9 cellular contexts compared by ENCODE assay signal in genomic region chr15:34621675-34622074, GRCh38. TPM values are rescaled to one million over a fixed set of nuclear protein-coding genes. Genes with fewer than 3 reads are reported as not detected.
DNase-seq lines count a peak whose midpoint lies in the region; TF ChIP-seq lines count a peak whose summit lies in the region.
"Had no signal": no experiment of that assay in that cellular context is flagged by ENCODE, and none has a peak within 500 bp of the region (broad histone marks: within the 10 kb centered on the region; RNA-seq: fewer than 3 reads in every experiment).

No MANE protein-coding gene starts in this region.

- no peaks in the 10 kb centered on the region for H3K36me3 Mint-ChIP-seq in MCF 10A (ENCODE audit: insufficient read depth, unreplicated experiment)
- H3K36me3 Mint-ChIP-seq: brain had no signal

- H3K79me2 ChIP-seq in OCI-LY3 (ENCODE audit: low read length): no peaks in the 10 kb centered on the region

- H3K4me3 Mint-ChIP-seq in MCF 10A (ENCODE audit: unreplicated experiment): no peak overlapping the region
- H3K4me3 Mint-ChIP-seq: brain had no signal

- H3K9ac ChIP-seq in OCI-LY3 (ENCODE audit: low read length): no peak overlapping the region

- 17 to 35% methylated on average over 5 of the region's 5 CpGs for WGBS in transverse colon (ENCODE audit: low coverage in 1 of 2), 2 donors
- 51% methylated on average over 5 of the region's 5 CpGs for WGBS in prostate gland

- TF ChIP-seq CTCF in MCF 10A (IDR thresholded peaks at IDR 0.05; ENCODE audit: unreplicated experiment) (peak; percentile 52), breast epithelium (IDR thresholded peaks at IDR 0.05) (no peak), OCI-LY3 (IDR thresholded peaks at IDR 0.05; ENCODE audit: low read depth, low read length) (peak; percentile 56), epithelial cell of proximal tubule (conservative IDR thresholded peaks at IDR 0.05; ENCODE audit: low read depth, low read length) (peak; percentile 56), transverse colon (IDR thresholded peaks at IDR 0.05) (peak in 3 of 5 experiments; percentile 7 to 17 (median 9)), prostate gland (IDR thresholded peaks at IDR 0.05) (no peak)

- TF ChIP-seq POLR2A in breast epithelium (IDR thresholded peaks at IDR 0.05) (no peak), transverse colon (IDR thresholded peaks at IDR 0.05) (no peak), prostate gland (IDR thresholded peaks at IDR 0.05) (no peak)

- no peaks in the 10 kb centered on the region for H3K9me3 ChIP-seq in breast epithelium
- H3K9me3 ChIP-seq in OCI-LY3 (ENCODE audit: insufficient read depth, low read length): no peaks in the 10 kb centered on the region
- H3K9me3 ChIP-seq in transverse colon: no peaks in the 10 kb centered on the region
- no peaks in the 10 kb centered on the region for H3K9me3 ChIP-seq in prostate gland

- no peaks in the 10 kb centered on the region for H4K20me1 ChIP-seq in OCI-LY3 (ENCODE audit: insufficient read depth, low read length)

- no peaks in the 10 kb centered on the region for H3K36me3 ChIP-seq in breast epithelium
- no peaks in the 10 kb centered on the region for H3K36me3 ChIP-seq in OCI-LY3 (replicated peaks; ENCODE audit: low read depth, low read length)
- H3K36me3 ChIP-seq in transverse colon: no peaks in the 10 kb centered on the region
- H3K36me3 ChIP-seq in prostate gland: no peaks in the 10 kb centered on the region
- H3K36me3 ChIP-seq in H7 (replicated peaks; ENCODE audit: control insufficient read depth, insufficient read depth, low read length): no peaks in the 10 kb centered on the region

- POLR2A ChIA-PET in MCF 10A (lab: Yijun Ruan, JAX): interaction anchor here (0.6 to 0.9 kb wide), 3 partner anchors 189 to 300 kb away, joined by 3 to 4 read pairs (median 3); no protein-coding TSS in a partner anchor

- H3K9me3 Mint-ChIP-seq in MCF 10A (ENCODE audit: unreplicated experiment): no peaks in the 10 kb centered on the region

- DNase-seq in MCF 10A (ENCODE audit: unreplicated experiment): peak; percentile 51
- no peak for DNase-seq in breast epithelium (ENCODE audit: low spot score in 2 of 2)
- DNase-seq in epithelial cell of proximal tubule (ENCODE audit: low read depth): no peak
- no peak for DNase-seq in transverse colon
- DNase-seq in prostate gland (ENCODE audit: low spot score): no peak
- no peak for DNase-seq in H7
- DNase-seq in HuH-7.5 (ENCODE audit: low spot score): no peak

- H3K27me3 Mint-ChIP-seq in MCF 10A (ENCODE audit: insufficient read depth, unreplicated experiment): peaks cover 15% of the 10 kb centered on the region

- no peak for TF ChIP-seq EP300 in transverse colon (IDR thresholded peaks at IDR 0.05; ENCODE audit: low read depth)

- H3K27me3 ChIP-seq in breast epithelium (no peaks in the 10 kb centered on the region), OCI-LY3 (ENCODE audit: low read depth, low read length) (peaks cover 14% of the 10 kb centered on the region), transverse colon (no peaks in the 10 kb centered on the region), prostate gland (replicated peaks; ENCODE audit: insufficient read depth) (no peaks in the 10 kb centered on the region), H7 (ENCODE audit: control insufficient read depth, insufficient read depth, low read length) (no peaks in the 10 kb centered on the region)

- CTCF ChIA-PET in MCF 10A (lab: Yijun Ruan, JAX): interaction anchor here (0.6 to 7.6 kb wide), 39 partner anchors 10 to 1988 kb away, joined by 3 to 141 read pairs (median 4); partner anchors contain the start of genes ACTC1 and AQR

- peaks cover 3% of the 10 kb centered on the region for H3K4me1 Mint-ChIP-seq in MCF 10A (ENCODE audit: insufficient read depth, unreplicated experiment)

- H2AFZ ChIP-seq in OCI-LY3 (ENCODE audit: low read depth, low read length): no peak overlapping the region

- H3K4me3 ChIP-seq in breast epithelium: no peak overlapping the region
- no peak overlapping the region for H3K4me3 ChIP-seq in OCI-LY3 (ENCODE audit: low read length)
- no peak overlapping the region for H3K4me3 ChIP-seq in epithelial cell of proximal tubule (ENCODE audit: low read depth, low read length)
- no peak overlapping the region for H3K4me3 ChIP-seq in transverse colon
- H3K4me3 ChIP-seq in prostate gland: no peak overlapping the region
- no peak overlapping the region for H3K4me3 ChIP-seq in H7 (ENCODE audit: insufficient read depth, low read depth, low read length)

- no peak overlapping the region for H3K4me2 ChIP-seq in OCI-LY3 (ENCODE audit: low read length)

- in situ Hi-C loops in transverse colon (cut with MboI; ENCODE audit: low pct_ligation_motif_present in 1 of 4, low pct_unique_long_range_greater_than_20kb in 1 of 4, low sequenced_read_pairs in 3 of 4): loop anchor here in 2 of 4 donors (10.0 kb wide), 2 partner anchors 293 to 303 kb away; no protein-coding TSS in a partner anchor

- intact Hi-C loops in MCF 10A (cut with micrococcal nuclease) (loop anchor here (1.0 to 10.0 kb wide), 3 partner anchors 86 to 823 kb away; no protein-coding TSS in a partner anchor), breast epithelium (cut with DNase I; ENCODE audit: low total_unique reads) (no loop called here), transverse colon (cut with DNase I; ENCODE audit: low total_unique reads) (no loop called here), prostate gland (cut with DNase I) (no loop called here)

- H3K27ac Mint-ChIP-seq in MCF 10A (ENCODE audit: low read depth, unreplicated experiment): no peak overlapping the region
- H3K27ac Mint-ChIP-seq: brain had no signal

- BruUV-seq in MCF 10A (replicated peaks; lab: Mats Ljungman, UMichigan): no TSS peak

- no peaks in the 10 kb centered on the region for H3K4me1 ChIP-seq in breast epithelium
- no peaks in the 10 kb centered on the region for H3K4me1 ChIP-seq in OCI-LY3 (ENCODE audit: low read length)
- H3K4me1 ChIP-seq in transverse colon: no peaks in the 10 kb centered on the region
- no peaks in the 10 kb centered on the region for H3K4me1 ChIP-seq in prostate gland (replicated peaks)

- no peak overlapping the region for H3K27ac ChIP-seq in breast epithelium
- no peak overlapping the region for H3K27ac ChIP-seq in OCI-LY3 (ENCODE audit: low read length)
- no peak overlapping the region for H3K27ac ChIP-seq in transverse colon
- no peak overlapping the region for H3K27ac ChIP-seq in prostate gland

RNA-seq across cellular contexts. Expression of gene GOLGA8B, which starts 38.2 kb away (rescaled TPM):
- total RNA-seq in MCF 10A (2022): 176 and 233 TPM in 2 replicates
- 100 to 1,000 TPM in 2 of 3 donors, 10 to 100 TPM in 1; 94.4 to 180 (median 131) TPM for total RNA-seq in breast epithelium
- 20.4 and 56.4 TPM in 2 replicates for total RNA-seq in epithelial cell of proximal tubule
- total RNA-seq in transverse colon: 100 to 1,000 TPM in 2 of 4 donors, 10 to 100 TPM in 2; 77.6 to 142 (median 107) TPM
- 100 to 1,000 TPM in 1 of 2 donors, 10 to 100 TPM in 1; 83.0 to 197 TPM for total RNA-seq in prostate gland
- total RNA-seq in H7 (2014; rRNA removed; shearing (Covaris generic)): 18.8 and 21.9 TPM in 2 replicates

Comparison
In these comparisons a context has a peak if more than half of its experiments do, and no peak if none do; other contexts are left out.
1. CTCF ChIP-seq: peak in MCF 10A (single experiment), OCI-LY3 (single experiment), epithelial cell of proximal tubule (single experiment) and transverse colon (3 of 5); none in breast epithelium (0 of 3) and prostate gland (0 of 4).